10 cellular contexts compared by ENCODE assay signal in genomic region chr11:8382436-8383053, GRCh38.
A peak's percentile ranks its signal among the peaks of the same experiment; 100 is the strongest.
DNase-seq lines count a peak whose midpoint lies in the region; ATAC-seq and TF ChIP-seq lines count a peak whose summit lies in the region.
"Had no signal": no experiment of that assay in that cellular context is flagged by ENCODE, and none has a peak within 500 bp of the region (broad histone marks: within the 10 kb centered on the region; RNA-seq: fewer than 3 reads in every experiment).

No MANE protein-coding gene starts in this region.

- H3K9me3 ChIP-seq in HAP-1, result no peaks in the 10 kb centered on the region

- no peaks in the 10 kb centered on the region for H3K36me3 ChIP-seq in HAP-1 (replicated peaks)

- H3K4me1 ChIP-seq in HAP-1, result no peaks in the 10 kb centered on the region

- no peaks in the 10 kb centered on the region for H3K27me3 ChIP-seq in HAP-1 (ENCODE audit: low read depth)

- DNase-seq in Caki2 (ENCODE audit: low read depth), result peak; percentile 33
- peak; percentile 20 for DNase-seq in NCI-H226
- peak; percentile 15 for DNase-seq in choroid plexus epithelial cell (ENCODE audit: low read depth)
- peak; percentile 24 for DNase-seq in left kidney (ENCODE audit: low read depth, low spot score)
- no peak for DNase-seq in HAP-1 (ENCODE audit: low spot score in 2 of 2)
- no peak for DNase-seq in dedifferentiated amniotic fluid mesenchymal stem cell (ENCODE audit: extremely low spot score)
- DNase-seq: activated naive CD8-positive, alpha-beta T cell treated with anti-CD3 and anti-CD28 coated beads, Interleukin-2, amount 50 U/mL, for 24 hours; naive B cell had no signal

- TF ChIP-seq CTCF in choroid plexus epithelial cell (conservative IDR thresholded peaks at IDR 0.05; ENCODE audit: low read depth, low read length), result no peak

- H3K4me3 ChIP-seq in choroid plexus epithelial cell (ENCODE audit: low read depth, low read length), result no peak overlapping the region
- no peak overlapping the region for H3K4me3 ChIP-seq in HAP-1

- in situ Hi-C loops in Caki2 (cut with HindIII; ENCODE audit: low pct_unique_long_range_greater_than_20kb, low sequenced_read_pairs), result no loop called here
- in situ Hi-C loops in HAP-1 (cut with MboI; ENCODE audit: low sequenced_read_pairs), result no loop called here

- ATAC-seq in GM21619 (IDR thresholded peaks at IDR 0.05; ENCODE audit: unreplicated experiment) (no peak), HG03139 (IDR thresholded peaks at IDR 0.05; ENCODE audit: unreplicated experiment) (no peak)
- ATAC-seq: activated naive CD8-positive, alpha-beta T cell treated with anti-CD3 and anti-CD28 coated beads, Interleukin-2, amount 50 U/mL, for 24 hours had no signal

Comparison
In these comparisons a context has a peak if more than half of its experiments do, and no peak if none do; other contexts are left out.
1. DNase-seq: peak in Caki2 (single experiment), NCI-H226 (single experiment), choroid plexus epithelial cell (single experiment) and left kidney (single experiment); none in HAP-1 (0 of 2) and dedifferentiated amniotic fluid mesenchymal stem cell (single experiment).